21 cellular contexts compared by ENCODE assay signal in genomic region chr11:43396617-43397016, GRCh38.
"Had no signal": no experiment of that assay in that cellular context is flagged by ENCODE, and none has a peak within 500 bp of the region (broad histone marks: within the 10 kb centered on the region; RNA-seq: fewer than 3 reads in every experiment).

No MANE protein-coding gene starts in this region.

- DNase-seq: activated CD4-positive, alpha-beta memory T cell treated with anti-CD3 and anti-CD28 coated beads, Interleukin-2, amount 10 ng/mL, durations not matched to agents 7 days and 5 days; activated CD8-positive, alpha-beta memory T cell treated with anti-CD3 and anti-CD28 coated beads, Interleukin-2, amount 50 U/mL, for 4 hours; activated naive CD4-positive, alpha-beta T cell; amniotic stem cell; body of pancreas; central memory CD4-positive, alpha-beta T cell; colonic mucosa; left ventricle myocardium inferior; stimulated activated CD4-positive, alpha-beta T cell treated with anti-CD3 and anti-CD28 coated beads, Interleukin-4, amount 100 ng/mL, for 24 hours; stimulated activated naive CD4-positive, alpha-beta T cell; SW 1271; upper lobe of left lung had no signal

- H3K9me3 Mint-ChIP-seq: activated CD4-positive, alpha-beta memory T cell treated with anti-CD3 and anti-CD28 coated beads, Interleukin-2, amount 10 ng/mL, durations not matched to agents 7 days and 5 days; nephron; T-helper 2 cell treated with Interferon-gamma antibody and Interleukin-4, amounts not matched to agents 5 μg/mL and 100 μg/mL, for 36 hours had no signal

- H3K4me1 Mint-ChIP-seq: nephron had no signal

- FAIRE-seq: endometrium, keratinocyte had no signal

- ATAC-seq: body of pancreas had no signal

- H3K27me3 Mint-ChIP-seq: activated CD4-positive, alpha-beta memory T cell treated with anti-CD3 and anti-CD28 coated beads, Interleukin-2, amount 10 ng/mL, durations not matched to agents 7 days and 5 days; progenitor cell of endocrine pancreas had no signal

- H3K27ac Mint-ChIP-seq: nephron; progenitor cell of endocrine pancreas; T-helper 2 cell treated with Interferon-gamma antibody and Interleukin-4, amounts not matched to agents 5 μg/mL and 100 μg/mL, for 36 hours had no signal

- H3K9me3 ChIP-seq: body of pancreas, colonic mucosa, esophagus muscularis mucosa, left ventricle myocardium inferior, right atrium auricular region, SJSA1, upper lobe of left lung had no signal

- H3K27me3 ChIP-seq: body of pancreas, colonic mucosa, esophagus muscularis mucosa, right atrium auricular region, SJSA1, upper lobe of left lung had no signal

- H3K4me3 ChIP-seq: body of pancreas, colonic mucosa, esophagus muscularis mucosa, left ventricle myocardium inferior, right atrium auricular region, SJSA1, skin epidermis, upper lobe of left lung had no signal

- H3K4me1 ChIP-seq: colonic mucosa, right atrium auricular region, SJSA1 had no signal

- H3K27ac ChIP-seq: body of pancreas, colonic mucosa, esophagus muscularis mucosa, left ventricle myocardium inferior, right atrium auricular region, SJSA1, skin epidermis, upper lobe of left lung had no signal

- H3K4me3 Mint-ChIP-seq: activated CD4-positive, alpha-beta memory T cell treated with anti-CD3 and anti-CD28 coated beads, Interleukin-2, amount 10 ng/mL, durations not matched to agents 7 days and 5 days; nephron; T-helper 2 cell treated with Interferon-gamma antibody and Interleukin-4, amounts not matched to agents 5 μg/mL and 100 μg/mL, for 36 hours had no signal
